1 cellular context compared by ENCODE assay signal in genomic region chr14:67607646-67608045, GRCh38.
TF ChIP-seq lines count a peak whose summit lies in the region.

No MANE protein-coding gene starts in this region.

TF ChIP-seq in H1, 55 proteins besides CTCF, POLR2A, EP300 and RAD21 (continued from another document):
- TF ChIP-seq SRF (IDR thresholded peaks at IDR 0.05; ENCODE audit: low read depth, low read length): no peak
